In the genomic region with DNA sequence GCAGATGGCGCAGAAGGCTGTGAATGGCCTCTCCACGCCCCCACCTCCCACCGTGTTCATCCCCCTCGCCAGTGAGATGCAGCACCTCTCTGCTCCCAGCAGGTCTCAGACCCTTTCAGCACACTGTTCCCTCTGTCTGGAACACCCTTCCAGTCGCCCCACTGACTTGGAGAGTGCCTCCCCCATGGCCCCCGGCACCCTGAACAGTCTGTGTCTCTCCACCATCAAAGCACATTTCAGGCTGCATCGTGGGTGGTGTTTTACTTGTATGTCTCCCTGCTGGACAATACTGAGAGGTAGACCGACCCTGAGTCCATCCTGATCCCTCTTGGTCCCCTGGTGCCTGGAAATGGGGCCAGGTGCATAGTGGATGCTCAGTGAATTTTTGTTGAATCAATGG, we compare ENCODE assay signal across 17 cellular contexts. TPM values are rescaled to one million over a fixed set of nuclear protein-coding genes. Genes with fewer than 3 reads are reported as not detected.
"Had no signal": no experiment of that assay in that cellular context is flagged by ENCODE, and none has a peak within 500 bp of the region (broad histone marks: within the 10 kb centered on the region; RNA-seq: fewer than 3 reads in every experiment).

No MANE protein-coding gene starts in this region.

- H3K4me3 Mint-ChIP-seq: nephron progenitor cell had no signal

- ATAC-seq: heart right ventricle, lower lobe of right lung, right cardiac atrium had no signal

- H3K9me3 ChIP-seq: colonic mucosa, left ventricle myocardium inferior, lower lobe of right lung, uterus had no signal

- H3K27ac ChIP-seq: colonic mucosa, heart right ventricle, left ventricle myocardium inferior, lower lobe of right lung, ovary, uterus had no signal

- H3K4me1 ChIP-seq: colonic mucosa, heart right ventricle, left ventricle myocardium inferior, lower lobe of right lung, uterus had no signal

- DNase-seq: effector CD8-positive, alpha-beta T cell; heart right ventricle; hypothalamus; left ventricle myocardium inferior; lower lobe of right lung; mesenchymal stem cell; midbrain; nephron progenitor cell; ovary; small intestine; stimulated activated CD4-positive, alpha-beta T cell treated with anti-CD3 and anti-CD28 coated beads, Interleukin-12 subunit alpha, Interleukin-12 subunit beta, amount 100 ng/mL, for 4 hours; stimulated activated naive CD4-positive, alpha-beta T cell treated with Interleukin-2 at 50 U/mL for 16 hours; trophoblast cell; uterus had no signal

- H3K4me3 ChIP-seq: colonic mucosa, heart right ventricle, left ventricle myocardium inferior, lower lobe of right lung, ovary, uterus had no signal

- H3K36me3 ChIP-seq: colonic mucosa, heart right ventricle, left ventricle myocardium inferior, lower lobe of right lung, ovary, uterus had no signal

- H3K27me3 ChIP-seq: colonic mucosa, ovary, uterus had no signal

- H3K27ac Mint-ChIP-seq: nephron progenitor cell had no signal

RNA-seq across cellular contexts. Expression of gene CACNA2D4, which starts 34.9 kb away (rescaled TPM):
- total RNA-seq: frontal cortex had no signal
